In genomic region chr2:238936162-238937052, GRCh38 we compare ENCODE assay signal across 18 cellular contexts.
DNase-seq lines count a peak whose midpoint lies in the region; ATAC-seq, FAIRE-seq and TF ChIP-seq lines count a peak whose summit lies in the region.
"Had no signal": no experiment of that assay in that cellular context is flagged by ENCODE, and none has a peak within 500 bp of the region (broad histone marks: within the 10 kb centered on the region; RNA-seq: fewer than 3 reads in every experiment).

No MANE protein-coding gene starts in this region.

- no peak overlapping the region for H3K4me3 Mint-ChIP-seq in activated CD4-positive, alpha-beta memory T cell treated with anti-CD3 and anti-CD28 coated beads, Interleukin-2, amount 10 ng/mL, durations not matched to agents 7 days and 5 days
- H3K4me3 Mint-ChIP-seq in activated CD4-positive, alpha-beta memory T cell treated with anti-CD3 and anti-CD28 coated beads for 36 hours, result no peak overlapping the region
- H3K4me3 Mint-ChIP-seq in activated CD8-positive, alpha-beta memory T cell treated with anti-CD3 and anti-CD28 coated beads, Interleukin-2, amount 10 ng/mL, durations not matched to agents 7 days and 5 days, result no peak overlapping the region

- H3K27me3 ChIP-seq in tibial nerve, result no peaks in the 10 kb centered on the region
- H3K27me3 ChIP-seq: MG63 had no signal

- H3K36me3 Mint-ChIP-seq in activated CD4-positive, alpha-beta memory T cell treated with anti-CD3 and anti-CD28 coated beads, Interleukin-2, amount 10 ng/mL, durations not matched to agents 7 days and 5 days (ENCODE audit: low read depth), result no peaks in the 10 kb centered on the region
- H3K36me3 Mint-ChIP-seq in activated CD4-positive, alpha-beta memory T cell treated with anti-CD3 and anti-CD28 coated beads for 36 hours, result no peaks in the 10 kb centered on the region
- H3K36me3 Mint-ChIP-seq in activated CD8-positive, alpha-beta memory T cell treated with anti-CD3 and anti-CD28 coated beads, Interleukin-2, amount 10 ng/mL, durations not matched to agents 7 days and 5 days, result no peaks in the 10 kb centered on the region

- H3K9me3 ChIP-seq in tibial nerve, result peaks cover 0 to 15% (median 4%) of the 10 kb centered on the region in 4 donors

- H3K27me3 Mint-ChIP-seq in activated CD4-positive, alpha-beta memory T cell treated with anti-CD3 and anti-CD28 coated beads, Interleukin-2, amount 10 ng/mL, durations not matched to agents 7 days and 5 days, result peaks cover 17% of the 10 kb centered on the region
- H3K27me3 Mint-ChIP-seq in activated CD4-positive, alpha-beta memory T cell treated with anti-CD3 and anti-CD28 coated beads for 36 hours, result peaks cover 8% of the 10 kb centered on the region
- H3K27me3 Mint-ChIP-seq in activated CD8-positive, alpha-beta memory T cell treated with anti-CD3 and anti-CD28 coated beads, Interleukin-2, amount 10 ng/mL, durations not matched to agents 7 days and 5 days, result peaks cover 16% of the 10 kb centered on the region

- CTCF ChIA-PET in activated CD4-positive, alpha-beta memory T cell treated with anti-CD3 and anti-CD28 coated beads, Interleukin-2, amount 10 ng/mL, durations not matched to agents 7 days and 5 days (lab: Charles Lee), result no interaction called here
- CTCF ChIA-PET in activated CD4-positive, alpha-beta memory T cell treated with anti-CD3 and anti-CD28 coated beads for 36 hours (lab: Charles Lee), result no interaction called here
- CTCF ChIA-PET in activated CD8-positive, alpha-beta memory T cell treated with anti-CD3 and anti-CD28 coated beads, Interleukin-2, amount 10 ng/mL, durations not matched to agents 7 days and 5 days (lab: Charles Lee), result no interaction called here

- DNase-seq in activated CD4-positive, alpha-beta memory T cell treated with anti-CD3 and anti-CD28 coated beads, Interleukin-2, amount 10 ng/mL, durations not matched to agents 7 days and 5 days, result peak; percentile 2
- no peak for DNase-seq in activated CD4-positive, alpha-beta memory T cell treated with anti-CD3 and anti-CD28 coated beads for 36 hours
- peak; percentile 19 for DNase-seq in activated CD8-positive, alpha-beta memory T cell treated with anti-CD3 and anti-CD28 coated beads, Interleukin-2, amount 10 ng/mL, durations not matched to agents 7 days and 5 days
- DNase-seq in mucosa of gallbladder (ENCODE audit: low spot score), result peak; percentile 3
- peak; percentile 3 to 10 for DNase-seq in tibial nerve (ENCODE audit: low spot score in 2 of 2)
- no peak for DNase-seq in HuH-7 (ENCODE audit: low spot score)
- DNase-seq in GM12891 (ENCODE audit: insufficient read length, low spot score), result no peak
- DNase-seq: C1 segment of cervical spinal cord, DMS 273 treated with DMSO at 0.1 percent for 48 hours, H7, MG63, NCI-H1092 treated with DMSO at 0.1 percent for 48 hours, NCI-H1694 treated with DMSO at 0.1 percent for 48 hours, NCI-H748 treated with DMSO at 0.1 percent for 48 hours, PC-3 had no signal

- H3K36me3 ChIP-seq in tibial nerve, result no peaks in the 10 kb centered on the region
- H3K36me3 ChIP-seq: MG63 had no signal

- no peak for TF ChIP-seq POLR2A in tibial nerve (IDR thresholded peaks at IDR 0.05)
- no peak for TF ChIP-seq POLR2A in GM12891 (IDR thresholded peaks at IDR 0.05; ENCODE audit: low read depth, low read length)

- H3K27ac Mint-ChIP-seq in activated CD4-positive, alpha-beta memory T cell treated with anti-CD3 and anti-CD28 coated beads, Interleukin-2, amount 10 ng/mL, durations not matched to agents 7 days and 5 days, result no peak overlapping the region
- no peak overlapping the region for H3K27ac Mint-ChIP-seq in activated CD4-positive, alpha-beta memory T cell treated with anti-CD3 and anti-CD28 coated beads for 36 hours
- no peak overlapping the region for H3K27ac Mint-ChIP-seq in activated CD8-positive, alpha-beta memory T cell treated with anti-CD3 and anti-CD28 coated beads, Interleukin-2, amount 10 ng/mL, durations not matched to agents 7 days and 5 days

- H3K4me3 ChIP-seq in tibial nerve, result no peak overlapping the region
- H3K4me3 ChIP-seq: MG63 had no signal

- intact Hi-C loops in activated CD4-positive, alpha-beta memory T cell treated with anti-CD3 and anti-CD28 coated beads for 36 hours (cut with micrococcal nuclease), result no loop called here

- H3K9me3 Mint-ChIP-seq in activated CD4-positive, alpha-beta memory T cell treated with anti-CD3 and anti-CD28 coated beads, Interleukin-2, amount 10 ng/mL, durations not matched to agents 7 days and 5 days, result no peaks in the 10 kb centered on the region
- no peaks in the 10 kb centered on the region for H3K9me3 Mint-ChIP-seq in activated CD4-positive, alpha-beta memory T cell treated with anti-CD3 and anti-CD28 coated beads for 36 hours
- H3K9me3 Mint-ChIP-seq in activated CD8-positive, alpha-beta memory T cell treated with anti-CD3 and anti-CD28 coated beads, Interleukin-2, amount 10 ng/mL, durations not matched to agents 7 days and 5 days (ENCODE audit: low read depth), result no peaks in the 10 kb centered on the region

- POLR2A ChIA-PET in activated CD4-positive, alpha-beta memory T cell treated with anti-CD3 and anti-CD28 coated beads, Interleukin-2, amount 10 ng/mL, durations not matched to agents 7 days and 5 days (lab: Charles Lee), result no interaction called here
- POLR2A ChIA-PET in activated CD4-positive, alpha-beta memory T cell treated with anti-CD3 and anti-CD28 coated beads for 36 hours (lab: Charles Lee), result no interaction called here

- no peak for FAIRE-seq in GM12891 (lab: Jason Lieb, UNC)
- FAIRE-seq: HepG2 had no signal

- TF ChIP-seq EP300 in tibial nerve (IDR thresholded peaks at IDR 0.05), result no peak

- no peak for ATAC-seq in activated CD8-positive, alpha-beta memory T cell treated with anti-CD3 and anti-CD28 coated beads, Interleukin-2, amount 10 ng/mL, durations not matched to agents 7 days and 5 days
- ATAC-seq in GM21367 (IDR thresholded peaks at IDR 0.05; ENCODE audit: unreplicated experiment), result no peak
- ATAC-seq: HepG2, PC-3 had no signal

- H3K27ac ChIP-seq in tibial nerve, result no peak overlapping the region
- H3K27ac ChIP-seq: 22Rv1 had no signal

- no peak for TF ChIP-seq CTCF in tibial nerve (IDR thresholded peaks at IDR 0.05)

- WGBS in tibial nerve, 2 donors, result 87% methylated on average over 13 to 15 of the region's 15 CpGs

- peaks cover 0 to 14% (median 8%) of the 10 kb centered on the region in 4 donors for H3K4me1 ChIP-seq in tibial nerve

- no peaks in the 10 kb centered on the region for H3K4me1 Mint-ChIP-seq in activated CD4-positive, alpha-beta memory T cell treated with anti-CD3 and anti-CD28 coated beads, Interleukin-2, amount 10 ng/mL, durations not matched to agents 7 days and 5 days
- H3K4me1 Mint-ChIP-seq in activated CD4-positive, alpha-beta memory T cell treated with anti-CD3 and anti-CD28 coated beads for 36 hours (ENCODE audit: low read depth), result no peaks in the 10 kb centered on the region
- no peaks in the 10 kb centered on the region for H3K4me1 Mint-ChIP-seq in activated CD8-positive, alpha-beta memory T cell treated with anti-CD3 and anti-CD28 coated beads, Interleukin-2, amount 10 ng/mL, durations not matched to agents 7 days and 5 days

TF ChIP-seq in GM12891, 5 proteins besides CTCF, POLR2A, EP300 and RAD21:
- TF ChIP-seq TAF1 (IDR thresholded peaks at IDR 0.05; ENCODE audit: low read depth, low read length) (no peak), PAX5 (IDR thresholded peaks at IDR 0.05; ENCODE audit: insufficient read depth, low read length, severe bottlenecking) (no peak), POU2F2 (IDR thresholded peaks at IDR 0.05; ENCODE audit: low read depth, low read length) (no peak), SPI1 (IDR thresholded peaks at IDR 0.05; ENCODE audit: low read depth, low read length) (no peak), POLR2AphosphoS5 (IDR thresholded peaks at IDR 0.05; ENCODE audit: low read depth, low read length) (no peak)

Comparison
In these comparisons a context has a peak if more than half of its experiments do, and no peak if none do; other contexts are left out.
1. DNase-seq: peak in activated CD4-positive, alpha-beta memory T cell treated with anti-CD3 and anti-CD28 coated beads, Interleukin-2, amount 10 ng/mL, durations not matched to agents 7 days and 5 days (single experiment), activated CD8-positive, alpha-beta memory T cell treated with anti-CD3 and anti-CD28 coated beads, Interleukin-2, amount 10 ng/mL, durations not matched to agents 7 days and 5 days (single experiment), mucosa of gallbladder (single experiment) and tibial nerve (2 of 2); none in activated CD4-positive, alpha-beta memory T cell treated with anti-CD3 and anti-CD28 coated beads for 36 hours (single experiment), HuH-7 (single experiment) and GM12891 (single experiment).